In genomic region chr17:31857920-31858646, GRCh38 we compare ENCODE assay signal across 8 cellular contexts. TPM values are rescaled to one million over a fixed set of nuclear protein-coding genes. Genes with fewer than 3 reads are reported as not detected.
A peak's percentile ranks its signal among the peaks of the same experiment; 100 is the strongest.
DNase-seq lines count a peak whose midpoint lies in the region; ATAC-seq, FAIRE-seq and TF ChIP-seq lines count a peak whose summit lies in the region.

No MANE protein-coding gene starts in this region.

- peak overlapping the region; percentile 76 for H3K4me3 ChIP-seq in Loucy (ENCODE audit: low read length, poor library complexity, severe bottlenecking)
- H3K4me3 ChIP-seq in mesenchymal stem cell (ENCODE audit: insufficient read depth in 1 of 2, low read depth in 1 of 2, low read length in 2 of 2) = peak overlapping the region; percentile 80 to 83

- DNase-seq in GM12892 (ENCODE audit: insufficient read length) = no peak
- DNase-seq in central memory CD8-positive, alpha-beta T cell (ENCODE audit: low spot score in 2 of 2) = no peak
- peak; percentile 5 for DNase-seq in mesenchymal stem cell
- no peak for DNase-seq in type B pancreatic cell (ENCODE audit: extremely low spot score, unreplicated experiment)
- DNase-seq in hepatic stellate cell (ENCODE audit: low spot score) = no peak
- DNase-seq in NK-92 (lab: John Stamatoyannopoulos, UW; ENCODE audit: unreplicated experiment) = no peak
- DNase-seq in COLO829 (ENCODE audit: low spot score) = no peak

- no peaks in the 10 kb centered on the region for H3K9me2 ChIP-seq in Loucy (replicated peaks; ENCODE audit: low read depth, low read length)

- H3K27me3 ChIP-seq in Loucy (ENCODE audit: insufficient read depth, low read length, poor library complexity, severe bottlenecking) (no peaks in the 10 kb centered on the region), mesenchymal stem cell (ENCODE audit: control insufficient read depth in 1 of 2, insufficient read depth in 1 of 2, low read length in 2 of 2) (no peaks in the 10 kb centered on the region)

- H4K8ac ChIP-seq in mesenchymal stem cell (ENCODE audit: low read length) = peak overlapping the region; percentile 63

- no peak overlapping the region for H3K27ac Mint-ChIP-seq in central memory CD8-positive, alpha-beta T cell (ENCODE audit: low read depth)
- H3K27ac Mint-ChIP-seq in type B pancreatic cell = peak overlapping the region; percentile 65

- H3K14ac ChIP-seq in mesenchymal stem cell (ENCODE audit: low read length in 2 of 2) = peak overlapping the region in 1 of 2 experiments; percentile 6

- H3K9me3 ChIP-seq in Loucy (ENCODE audit: insufficient read depth, low read depth, low read length) (no peaks in the 10 kb centered on the region), mesenchymal stem cell (ENCODE audit: control insufficient read depth, low read length) (no peaks in the 10 kb centered on the region)

- no peak for TF ChIP-seq CTCF in Loucy (conservative IDR thresholded peaks at IDR 0.05; ENCODE audit: low read length)
- no peak for TF ChIP-seq CTCF in type B pancreatic cell (conservative IDR thresholded peaks at IDR 0.05)

- H2BK12ac ChIP-seq in mesenchymal stem cell (ENCODE audit: low read length in 2 of 2) = no peak overlapping the region

- 49% methylated on average over 13 of the region's 13 CpGs for WGBS in mesenchymal stem cell

- H2AK5ac ChIP-seq in mesenchymal stem cell (ENCODE audit: low read length, severe bottlenecking) = no peak overlapping the region

- H3K4me3 Mint-ChIP-seq in central memory CD8-positive, alpha-beta T cell = peak overlapping the region; percentile 70
- H3K4me3 Mint-ChIP-seq in type B pancreatic cell = peak overlapping the region; percentile 88

- no peaks in the 10 kb centered on the region for H3K9me3 Mint-ChIP-seq in central memory CD8-positive, alpha-beta T cell
- H3K9me3 Mint-ChIP-seq in type B pancreatic cell = no peaks in the 10 kb centered on the region

- H3F3A ChIP-seq in Loucy (ENCODE audit: low read depth) = no peaks in the 10 kb centered on the region

- no peak overlapping the region for H2BK120ac ChIP-seq in mesenchymal stem cell (ENCODE audit: low read depth, low read length)

- no peak overlapping the region for H2BK5ac ChIP-seq in mesenchymal stem cell (ENCODE audit: low read depth, low read length, poor library complexity, severe bottlenecking)

- peaks cover 16% of the 10 kb centered on the region for H3K36me3 Mint-ChIP-seq in central memory CD8-positive, alpha-beta T cell (ENCODE audit: insufficient read depth)
- H3K36me3 Mint-ChIP-seq in type B pancreatic cell = peaks cover 10% of the 10 kb centered on the region

- peak overlapping the region in 1 of 2 experiments; percentile 45 for H3K18ac ChIP-seq in mesenchymal stem cell (ENCODE audit: low read depth in 1 of 2, low read length in 2 of 2)

- H3K36me3 ChIP-seq in Loucy (ENCODE audit: insufficient read depth, low read length) (peaks cover 9% of the 10 kb centered on the region), mesenchymal stem cell (ENCODE audit: control insufficient read depth in 1 of 2, insufficient read depth in 2 of 2, low read depth in 1 of 2, low read length in 2 of 2) (peaks cover 21 to 45% of the 10 kb centered on the region in 2 experiments)

- H3K23ac ChIP-seq in mesenchymal stem cell (ENCODE audit: low read length in 2 of 2) = no peak overlapping the region

- peak overlapping the region; percentile 65 for H3K9ac ChIP-seq in Loucy (ENCODE audit: low read depth, low read length, poor library complexity, severe bottlenecking)
- peak overlapping the region; percentile 88 for H3K9ac ChIP-seq in mesenchymal stem cell (ENCODE audit: low read length)

- H3K4me1 Mint-ChIP-seq in central memory CD8-positive, alpha-beta T cell = peaks cover 15% of the 10 kb centered on the region
- peaks cover 23% of the 10 kb centered on the region for H3K4me1 Mint-ChIP-seq in type B pancreatic cell (ENCODE audit: unreplicated experiment)

- ATAC-seq in central memory CD8-positive, alpha-beta T cell (replicated peaks; ENCODE audit: extremely low read depth, poor library complexity, severe bottlenecking) = peak; percentile 30

- H2AFZ ChIP-seq in Loucy (ENCODE audit: low read length) = peak overlapping the region; percentile 85; the same call in 1 of the 2 replicates
- H2AFZ ChIP-seq in mesenchymal stem cell (ENCODE audit: low read depth, low read length) = no peak overlapping the region

- peaks cover 8% of the 10 kb centered on the region for H4K20me1 ChIP-seq in Loucy (ENCODE audit: insufficient read depth, low read length, poor library complexity, severe bottlenecking)

- H3K4me1 ChIP-seq in Loucy (ENCODE audit: insufficient read depth, low read length, poor library complexity, severe bottlenecking) = peaks cover 13% of the 10 kb centered on the region
- peaks cover 4% of the 10 kb centered on the region for H3K4me1 ChIP-seq in mesenchymal stem cell (ENCODE audit: control insufficient read depth, insufficient read depth, low read depth, low read length)

- H3K27ac ChIP-seq in mesenchymal stem cell (ENCODE audit: low read length, poor library complexity, severe bottlenecking) = no peak overlapping the region

- no peak for TF ChIP-seq POLR2A in GM12892 (IDR thresholded peaks at IDR 0.05; ENCODE audit: low read depth, low read length)

- H3K79me1 ChIP-seq in mesenchymal stem cell (replicated peaks; ENCODE audit: low read length, poor library complexity, severe bottlenecking) = peaks cover 14% of the 10 kb centered on the region

- H3K27me3 Mint-ChIP-seq in central memory CD8-positive, alpha-beta T cell = no peaks in the 10 kb centered on the region
- H3K27me3 Mint-ChIP-seq in type B pancreatic cell = no peaks in the 10 kb centered on the region

- no peak overlapping the region for H4K91ac ChIP-seq in mesenchymal stem cell (ENCODE audit: low read length)

- H3K4me2 ChIP-seq in Loucy (ENCODE audit: low read depth, low read length, poor library complexity, severe bottlenecking) (peak overlapping the region; percentile 100), mesenchymal stem cell (ENCODE audit: low read length, poor library complexity, severe bottlenecking) (peak overlapping the region; percentile 81)

- H3K4ac ChIP-seq in mesenchymal stem cell (ENCODE audit: low read depth in 1 of 2, low read length in 2 of 2) = peak overlapping the region in 1 of 2 experiments; percentile 24

- H2BK15ac ChIP-seq in mesenchymal stem cell (ENCODE audit: low read depth, poor library complexity, severe bottlenecking) = no peak overlapping the region

- peak; percentile 38 for FAIRE-seq in GM12892 (lab: Jason Lieb, UNC)

- H3K79me2 ChIP-seq in Loucy (ENCODE audit: insufficient read depth, low read length) = peaks cover 26% of the 10 kb centered on the region; the same call in 1 of the 2 replicates

RNA-seq across cellular contexts. Expression of gene COPRS, which starts 1.0 kb away (rescaled TPM):
- 35.6 TPM for polyA plus RNA-seq in GM12892 (2012; ENCODE audit: missing spikeins)
- 51.7 TPM for polyA plus RNA-seq in mesenchymal stem cell (2013, experiment 1 of 2)
- polyA plus RNA-seq in mesenchymal stem cell (2013, experiment 2 of 2) = 50.7 TPM
- 25.8 and 46.0 TPM in 2 replicates for total RNA-seq in type B pancreatic cell (ENCODE audit: low replicate concordance)

RNA-seq across cellular contexts. Expression of gene UTP6, which starts 43.4 kb away (rescaled TPM):
- polyA plus RNA-seq in GM12892 (2012; ENCODE audit: missing spikeins) = 77.3 TPM
- 40.7 TPM for polyA plus RNA-seq in mesenchymal stem cell (2013, experiment 1 of 2)
- polyA plus RNA-seq in mesenchymal stem cell (2013, experiment 2 of 2) = 40.1 TPM
- total RNA-seq in type B pancreatic cell (ENCODE audit: low replicate concordance) = 76.1 and 86.4 TPM in 2 replicates
